7 cellular contexts compared by ENCODE assay signal in genomic region chr16:29821663-29822115, GRCh38. TPM values are rescaled to one million over a fixed set of nuclear protein-coding genes. Genes with fewer than 3 reads are reported as not detected.
DNase-seq lines count a peak whose midpoint lies in the region; ATAC-seq lines count a peak whose summit lies in the region.

No MANE protein-coding gene starts in this region.

- H3K4me1 Mint-ChIP-seq in activated CD4-positive, alpha-beta memory T cell treated with anti-CD3 and anti-CD28 coated beads, Interleukin-2, amount 10 ng/mL, durations not matched to agents 7 days and 5 days: peaks cover 78% of the 10 kb centered on the region
- H3K4me1 Mint-ChIP-seq in stimulated activated naive B cell treated with anti-CD40 and anti-IgM and Interleukin-4, amounts not matched to agents 10 μg/mL and 1 μg/mL and 100 μg/mL, for 72 hours: peaks cover 35 to 74% of the 10 kb centered on the region in 2 donors

- no peaks in the 10 kb centered on the region for H3K27me3 Mint-ChIP-seq in activated CD4-positive, alpha-beta memory T cell treated with anti-CD3 and anti-CD28 coated beads, Interleukin-2, amount 10 ng/mL, durations not matched to agents 7 days and 5 days
- H3K27me3 Mint-ChIP-seq in stimulated activated naive B cell treated with anti-CD40 and anti-IgM and Interleukin-4, amounts not matched to agents 10 μg/mL and 1 μg/mL and 100 μg/mL, for 72 hours: no peaks in the 10 kb centered on the region

- POLR2A ChIA-PET in activated CD4-positive, alpha-beta memory T cell treated with anti-CD3 and anti-CD28 coated beads, Interleukin-2, amount 10 ng/mL, durations not matched to agents 7 days and 5 days (lab: Charles Lee): interaction anchor here (1.3 to 10.3 kb wide), 6 partner anchors 10 to 173 kb away, joined by 3 to 206 read pairs (median 6); partner anchors contain the start of genes HIRIP3, MAZ and TAOK2

- H3K27ac Mint-ChIP-seq in activated CD4-positive, alpha-beta memory T cell treated with anti-CD3 and anti-CD28 coated beads, Interleukin-2, amount 10 ng/mL, durations not matched to agents 7 days and 5 days: peak overlapping the region; percentile 94
- H3K27ac Mint-ChIP-seq in stimulated activated naive B cell treated with anti-CD40 and anti-IgM and Interleukin-4, amounts not matched to agents 10 μg/mL and 1 μg/mL and 100 μg/mL, for 72 hours: peak overlapping the region; percentile 95

- H3K9me3 Mint-ChIP-seq in activated CD4-positive, alpha-beta memory T cell treated with anti-CD3 and anti-CD28 coated beads, Interleukin-2, amount 10 ng/mL, durations not matched to agents 7 days and 5 days: no peaks in the 10 kb centered on the region
- no peaks in the 10 kb centered on the region for H3K9me3 Mint-ChIP-seq in stimulated activated naive B cell treated with anti-CD40 and anti-IgM and Interleukin-4, amounts not matched to agents 10 μg/mL and 1 μg/mL and 100 μg/mL, for 72 hours

- H3K36me3 Mint-ChIP-seq in activated CD4-positive, alpha-beta memory T cell treated with anti-CD3 and anti-CD28 coated beads, Interleukin-2, amount 10 ng/mL, durations not matched to agents 7 days and 5 days (ENCODE audit: low read depth): peaks cover 53% of the 10 kb centered on the region
- peaks cover 39 to 46% of the 10 kb centered on the region in 2 donors for H3K36me3 Mint-ChIP-seq in stimulated activated naive B cell treated with anti-CD40 and anti-IgM and Interleukin-4, amounts not matched to agents 10 μg/mL and 1 μg/mL and 100 μg/mL, for 72 hours

- DNase-seq in HCEC 1CT (peak; percentile 84), hepatic stellate cell (ENCODE audit: low spot score) (peak; percentile 84)
- DNase-seq in activated CD4-positive, alpha-beta memory T cell treated with anti-CD3 and anti-CD28 coated beads, Interleukin-2, amount 10 ng/mL, durations not matched to agents 7 days and 5 days: no peak
- DNase-seq in stimulated activated naive B cell treated with anti-CD40 and anti-IgM and Interleukin-4, amounts not matched to agents 10 μg/mL and 1 μg/mL and 100 μg/mL, for 72 hours: no peak

- CTCF ChIA-PET in activated CD4-positive, alpha-beta memory T cell treated with anti-CD3 and anti-CD28 coated beads, Interleukin-2, amount 10 ng/mL, durations not matched to agents 7 days and 5 days (lab: Charles Lee): interaction anchor here (0.6 to 8.1 kb wide), 6 partner anchors 27 to 234 kb away, joined by 3 to 86 read pairs (median 8); partner anchors contain the start of gene KIF22

- peak overlapping the region; percentile 98 for H3K4me3 Mint-ChIP-seq in activated CD4-positive, alpha-beta memory T cell treated with anti-CD3 and anti-CD28 coated beads, Interleukin-2, amount 10 ng/mL, durations not matched to agents 7 days and 5 days
- peak overlapping the region; percentile 96 to 98 for H3K4me3 Mint-ChIP-seq in stimulated activated naive B cell treated with anti-CD40 and anti-IgM and Interleukin-4, amounts not matched to agents 10 μg/mL and 1 μg/mL and 100 μg/mL, for 72 hours

- no peak for ATAC-seq in stimulated activated naive B cell treated with anti-CD40 and anti-IgM and Interleukin-4, amounts not matched to agents 10 μg/mL and 1 μg/mL and 100 μg/mL, for 72 hours (replicated peaks)
- no peak for ATAC-seq in HG03342 (IDR thresholded peaks at IDR 0.05; ENCODE audit: unreplicated experiment)
- no peak for ATAC-seq in HG02610 (IDR thresholded peaks at IDR 0.05; ENCODE audit: unreplicated experiment)
- ATAC-seq in HG03432 (IDR thresholded peaks at IDR 0.05; ENCODE audit: unreplicated experiment): no peak

RNA-seq across cellular contexts. Expression of gene MVP, which starts 1.4 kb away (rescaled TPM):
- total RNA-seq in activated CD4-positive, alpha-beta memory T cell treated with anti-CD3 and anti-CD28 coated beads, Interleukin-2, amount 10 ng/mL, durations not matched to agents 7 days and 5 days: 100 to 1,000 TPM; 167 TPM

RNA-seq across cellular contexts. Expression of gene PAGR1, which starts 5.7 kb away (rescaled TPM):
- 10 to 100 TPM; 26.6 to 28.4 TPM for total RNA-seq in activated CD4-positive, alpha-beta memory T cell treated with anti-CD3 and anti-CD28 coated beads, Interleukin-2, amount 10 ng/mL, durations not matched to agents 7 days and 5 days

RNA-seq across cellular contexts. Expression of gene PRRT2, which starts 9.7 kb away (rescaled TPM):
- 1 to 10 TPM in 1 of 2 experiments, under 1 TPM in 1; 0.91 to 1.0 TPM for total RNA-seq in activated CD4-positive, alpha-beta memory T cell treated with anti-CD3 and anti-CD28 coated beads, Interleukin-2, amount 10 ng/mL, durations not matched to agents 7 days and 5 days

RNA-seq across cellular contexts. Expression of gene MAZ, which starts 15.4 kb away (rescaled TPM):
- 100 to 1,000 TPM; 365 to 376 TPM for total RNA-seq in activated CD4-positive, alpha-beta memory T cell treated with anti-CD3 and anti-CD28 coated beads, Interleukin-2, amount 10 ng/mL, durations not matched to agents 7 days and 5 days

RNA-seq across cellular contexts. Expression of gene KIF22, which starts 31.1 kb away (rescaled TPM):
- total RNA-seq in activated CD4-positive, alpha-beta memory T cell treated with anti-CD3 and anti-CD28 coated beads, Interleukin-2, amount 10 ng/mL, durations not matched to agents 7 days and 5 days: 100 to 1,000 TPM; 187 to 192 TPM

Comparison
In these comparisons a context has a peak if more than half of its experiments do, and no peak if none do; other contexts are left out.
1. DNase-seq: peak in HCEC 1CT (single experiment) and hepatic stellate cell (single experiment); none in activated CD4-positive, alpha-beta memory T cell treated with anti-CD3 and anti-CD28 coated beads, Interleukin-2, amount 10 ng/mL, durations not matched to agents 7 days and 5 days (single experiment) and stimulated activated naive B cell treated with anti-CD40 and anti-IgM and Interleukin-4, amounts not matched to agents 10 μg/mL and 1 μg/mL and 100 μg/mL, for 72 hours (single experiment).